In the genomic region with DNA sequence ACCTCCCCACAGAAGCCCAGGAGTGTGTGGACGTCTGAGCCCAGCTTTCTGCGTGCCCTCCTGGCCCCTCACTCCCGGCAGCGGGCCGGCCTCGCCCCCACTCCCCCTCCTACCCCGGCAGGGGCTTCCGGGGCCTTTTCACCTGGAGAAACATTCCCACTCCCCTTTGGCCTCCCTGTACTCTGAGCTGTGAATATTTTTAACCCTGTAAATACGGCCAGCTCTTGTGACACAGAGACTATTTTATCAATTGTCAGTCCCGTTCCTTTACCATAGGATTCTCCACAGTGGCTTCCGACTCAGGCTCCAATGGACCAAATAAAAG, we compare ENCODE assay signal across 2 cellular contexts.
TF ChIP-seq lines count a peak whose summit lies in the region.

No MANE protein-coding gene starts in this region.

TF ChIP-seq in IMR-90, 13 proteins besides CTCF, POLR2A, EP300 and RAD21:
- TF ChIP-seq MAZ (IDR thresholded peaks at IDR 0.05; ENCODE audit: borderline replicate concordance, low read depth, low read length) (no peak), RFX5 (IDR thresholded peaks at IDR 0.05; ENCODE audit: low read depth, low read length) (no peak), SMC3 (IDR thresholded peaks at IDR 0.05; ENCODE audit: low read depth, low read length) (no peak), MXI1 (IDR thresholded peaks at IDR 0.05; ENCODE audit: borderline replicate concordance, low read depth, low read length) (no peak)
- TF ChIP-seq, protein P1, sequence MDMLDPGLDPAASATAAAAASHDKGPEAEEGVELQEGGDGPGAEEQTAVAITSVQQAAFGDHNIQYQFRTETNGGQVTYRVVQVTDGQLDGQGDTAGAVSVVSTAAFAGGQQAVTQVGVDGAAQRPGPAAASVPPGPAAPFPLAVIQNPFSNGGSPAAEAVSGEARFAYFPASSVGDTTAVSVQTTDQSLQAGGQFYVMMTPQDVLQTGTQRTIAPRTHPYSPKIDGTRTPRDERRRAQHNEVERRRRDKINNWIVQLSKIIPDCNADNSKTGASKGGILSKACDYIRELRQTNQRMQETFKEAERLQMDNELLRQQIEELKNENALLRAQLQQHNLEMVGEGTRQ (IDR thresholded peaks at IDR 0.05; ENCODE audit: low read depth, low read length), result no peak

TF ChIP-seq in endothelial cell of umbilical vein, 7 proteins besides CTCF, POLR2A, EP300 and RAD21:
- TF ChIP-seq POLR2AphosphoS5 (IDR thresholded peaks at IDR 0.05; ENCODE audit: insufficient read depth, low read depth, low read length) (no peak), FOS (IDR thresholded peaks at IDR 0.05; ENCODE audit: borderline replicate concordance, insufficient read depth, low read length) (no peak), EZH2 (IDR thresholded peaks at IDR 0.05; ENCODE audit: borderline replicate concordance, low read depth, low read length, severe bottlenecking) (no peak), GATA2 (IDR thresholded peaks at IDR 0.05; ENCODE audit: insufficient read depth, insufficient read length, low read depth, low read length) (no peak), MYC (IDR thresholded peaks at IDR 0.05; ENCODE audit: low read depth, low read length) (no peak), MAX (IDR thresholded peaks at IDR 0.05; ENCODE audit: insufficient read depth, insufficient read length) (no peak), JUN (IDR thresholded peaks at IDR 0.05; ENCODE audit: borderline replicate concordance, insufficient read depth, insufficient read length, low read depth) (no peak)
